In the genomic region with DNA sequence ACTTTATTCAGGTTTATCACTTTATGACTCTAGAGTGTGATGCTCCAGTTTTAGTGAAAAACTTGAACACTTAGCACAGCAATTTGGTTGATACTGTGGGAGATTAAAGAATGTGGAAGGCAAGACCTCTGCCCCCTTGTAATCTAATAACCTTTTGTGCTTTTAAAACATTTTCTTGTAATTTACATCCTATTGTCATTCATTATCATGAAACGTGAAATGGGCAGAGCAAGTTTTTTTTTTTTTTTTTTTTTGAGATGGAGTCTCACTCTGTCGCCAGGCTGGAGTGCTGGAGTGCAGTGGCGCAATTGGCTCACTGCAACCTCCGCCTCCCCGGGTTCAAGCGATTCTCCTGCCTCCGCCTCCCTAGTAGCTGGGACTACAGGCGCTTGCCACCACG, we compare ENCODE assay signal across 11 cellular contexts. TPM values are rescaled to one million over a fixed set of nuclear protein-coding genes. Genes with fewer than 3 reads are reported as not detected.
DNase-seq lines count a peak whose midpoint lies in the region; ATAC-seq and TF ChIP-seq lines count a peak whose summit lies in the region.
"Had no signal": no experiment of that assay in that cellular context is flagged by ENCODE, and none has a peak within 500 bp of the region (broad histone marks: within the 10 kb centered on the region; RNA-seq: fewer than 3 reads in every experiment).

No MANE protein-coding gene starts in this region.

- H3K27ac Mint-ChIP-seq in activated naive CD8-positive, alpha-beta T cell treated with anti-CD3 and anti-CD28 coated beads, Interleukin-2, amount 10 ng/mL, durations not matched to agents 7 days and 5 days, result peak overlapping the region; percentile 100

- H3K27ac ChIP-seq in heart right ventricle (peak overlapping the region in 1 of 10 donors; percentile 93), lower lobe of right lung (no peak overlapping the region), upper lobe of left lung (no peak overlapping the region)

- H3K9me3 ChIP-seq in heart right ventricle (no peaks in the 10 kb centered on the region), lower lobe of right lung (no peaks in the 10 kb centered on the region), upper lobe of left lung (no peaks in the 10 kb centered on the region)

- H3K36me3 Mint-ChIP-seq in activated naive CD8-positive, alpha-beta T cell treated with anti-CD3 and anti-CD28 coated beads, Interleukin-2, amount 10 ng/mL, durations not matched to agents 7 days and 5 days, result peaks cover 16% of the 10 kb centered on the region

- H3K4me1 Mint-ChIP-seq in activated naive CD8-positive, alpha-beta T cell treated with anti-CD3 and anti-CD28 coated beads, Interleukin-2, amount 10 ng/mL, durations not matched to agents 7 days and 5 days, result peaks cover 29% of the 10 kb centered on the region

- H3K4me1 ChIP-seq in heart right ventricle (peaks cover 0 to 51% (median 32%) of the 10 kb centered on the region in 9 donors), lower lobe of right lung (peaks cover 41% of the 10 kb centered on the region), upper lobe of left lung (peaks cover 27 to 45% (median 36%) of the 10 kb centered on the region in 4 donors)

- H3K27me3 ChIP-seq in heart right ventricle (no peaks in the 10 kb centered on the region), lower lobe of right lung (ENCODE audit: low read depth) (no peaks in the 10 kb centered on the region), upper lobe of left lung (no peaks in the 10 kb centered on the region)

- no peaks in the 10 kb centered on the region for H3K27me3 Mint-ChIP-seq in activated naive CD8-positive, alpha-beta T cell treated with anti-CD3 and anti-CD28 coated beads, Interleukin-2, amount 10 ng/mL, durations not matched to agents 7 days and 5 days

- no peak for TF ChIP-seq EP300 in upper lobe of left lung (IDR thresholded peaks at IDR 0.05)

- no peaks in the 10 kb centered on the region for H3K9me3 Mint-ChIP-seq in activated naive CD8-positive, alpha-beta T cell treated with anti-CD3 and anti-CD28 coated beads, Interleukin-2, amount 10 ng/mL, durations not matched to agents 7 days and 5 days

- intact Hi-C loops in heart right ventricle (cut with DNase I) (loop anchor here in 6 of 10 donors (5.0 kb wide), 3 partner anchors 46 to 51 kb away; a partner anchor contains a TSS), left cardiac atrium (cut with DNase I) (no loop called here), lower lobe of right lung (cut with DNase I) (no loop called here)

- DNase-seq in heart right ventricle (no peak), left cardiac atrium (no peak), lower lobe of right lung (no peak), upper lobe of left lung (no peak), mucosa of gallbladder (ENCODE audit: low spot score) (no peak)
- DNase-seq in activated naive CD8-positive, alpha-beta T cell treated with anti-CD3 and anti-CD28 coated beads, Interleukin-2, amount 10 ng/mL, durations not matched to agents 7 days and 5 days, result no peak
- DNase-seq in effector CD8-positive, alpha-beta T cell (lab: John Stamatoyannopoulos, UW), result no peak
- no peak for DNase-seq in activated CD4-positive, alpha-beta T cell treated with anti-CD3 and anti-CD28 coated beads, Interleukin-2, amount 50 U/mL, for 4 hours
- DNase-seq: DMS79 had no signal

- whole genome bisulfite sequencing in heart right ventricle, 2 donors, result 80 to 86% methylated on average over 9 of the region's 9 CpGs
- 84 to 86% methylated on average over 9 of the region's 9 CpGs for WGBS in upper lobe of left lung, 2 donors

- H3K36me3 ChIP-seq in heart right ventricle (peaks cover 0 to 16% (median 0%) of the 10 kb centered on the region in 9 donors), lower lobe of right lung (peaks cover 12% of the 10 kb centered on the region), upper lobe of left lung (peaks cover 0 to 7% (median 0%) of the 10 kb centered on the region in 4 donors)

- TF ChIP-seq POLR2A in upper lobe of left lung (IDR thresholded peaks at IDR 0.05), result no peak

- no peak for ATAC-seq in heart right ventricle
- no peak for ATAC-seq in left cardiac atrium
- no peak for ATAC-seq in activated naive CD8-positive, alpha-beta T cell treated with anti-CD3 and anti-CD28 coated beads, Interleukin-2, amount 10 ng/mL, durations not matched to agents 7 days and 5 days (ENCODE audit: low read depth)
- ATAC-seq in lower lobe of right lung, result no peak
- ATAC-seq in upper lobe of left lung (ENCODE audit: low FRiP score in 2 of 2), result no peak

- TF ChIP-seq CTCF in heart right ventricle (IDR thresholded peaks at IDR 0.05) (no peak), lower lobe of right lung (IDR thresholded peaks at IDR 0.05) (no peak), upper lobe of left lung (IDR thresholded peaks at IDR 0.05) (no peak)

- H3K4me3 ChIP-seq in heart right ventricle, result peak overlapping the region in 7 of 10 donors; percentile 69 to 96 (median 85)
- peak overlapping the region; percentile 83 for H3K4me3 ChIP-seq in lower lobe of right lung
- peak overlapping the region in 3 of 4 donors; percentile 71 to 89 (median 88) for H3K4me3 ChIP-seq in upper lobe of left lung

- POLR2A ChIA-PET in activated naive CD8-positive, alpha-beta T cell treated with anti-CD3 and anti-CD28 coated beads, Interleukin-2, amount 10 ng/mL, durations not matched to agents 7 days and 5 days (lab: Charles Lee), result interaction anchor here (0.6 to 1.4 kb wide), 2 partner anchors 26 to 1601 kb away, joined by 5 read pairs; no protein-coding TSS in a partner anchor

- H3K4me3 Mint-ChIP-seq in activated naive CD8-positive, alpha-beta T cell treated with anti-CD3 and anti-CD28 coated beads, Interleukin-2, amount 10 ng/mL, durations not matched to agents 7 days and 5 days, result peak overlapping the region; percentile 100

RNA-seq across cellular contexts. Expression of a gene that starts 1.8 kb away (rescaled TPM):
- total RNA-seq in heart right ventricle (100 to 1,000 TPM; 126 to 173 (median 139) TPM), left cardiac atrium (100 to 1,000 TPM; 108 to 123 TPM), lower lobe of right lung (84.1 TPM), upper lobe of left lung (100 to 1,000 TPM in 1 of 6 donors, 10 to 100 TPM in 5; 36.7 to 103 (median 67.8) TPM), mucosa of gallbladder (73.3 TPM)
- 100 to 1,000 TPM in 1 of 2 donors, 10 to 100 TPM in 1; 43.8 to 103 TPM for polyA plus RNA-seq in heart right ventricle
- 100 to 1,000 TPM; 108 to 118 TPM for total RNA-seq in activated naive CD8-positive, alpha-beta T cell treated with anti-CD3 and anti-CD28 coated beads, Interleukin-2, amount 10 ng/mL, durations not matched to agents 7 days and 5 days

RNA-seq across cellular contexts. Expression of a gene that starts 39.6 kb away (rescaled TPM):
- total RNA-seq in heart right ventricle (under 1 TPM in 1 of 10 donors, not detected in 9; 0.19 TPM), left cardiac atrium (not detected), lower lobe of right lung (1.4 TPM), upper lobe of left lung (10 to 100 TPM in 1 of 6 donors, 1 to 10 TPM in 4, not detected in 1; 1.1 to 20.1 (median 1.8) TPM), mucosa of gallbladder (17.0 TPM)
- not detected for polyA plus RNA-seq in heart right ventricle
- 1 to 10 TPM; 1.3 to 1.8 TPM for total RNA-seq in activated naive CD8-positive, alpha-beta T cell treated with anti-CD3 and anti-CD28 coated beads, Interleukin-2, amount 10 ng/mL, durations not matched to agents 7 days and 5 days
- total RNA-seq: H4, LHCN-M2 had no signal

RNA-seq across cellular contexts. Expression of a gene that starts 46.2 kb away (rescaled TPM):
- 1 to 10 TPM in 3 of 10 donors, under 1 TPM in 7; 0.28 to 6.6 (median 0.65) TPM for total RNA-seq in heart right ventricle
- polyA plus RNA-seq in heart right ventricle, result 1 to 10 TPM in 1 of 2 donors, under 1 TPM in 1; 0.67 to 1.5 TPM
- total RNA-seq in left cardiac atrium, result 1 to 10 TPM in 1 of 2 donors, under 1 TPM in 1; 0.55 to 1.2 TPM
- total RNA-seq in activated naive CD8-positive, alpha-beta T cell treated with anti-CD3 and anti-CD28 coated beads, Interleukin-2, amount 10 ng/mL, durations not matched to agents 7 days and 5 days, result 10 to 100 TPM; 21.8 to 22.6 TPM
- total RNA-seq in lower lobe of right lung, result 7.8 TPM
- total RNA-seq in upper lobe of left lung, result 10 to 100 TPM in 4 of 6 donors, 1 to 10 TPM in 2; 1.5 to 30.7 (median 15.5) TPM
- total RNA-seq in mucosa of gallbladder, result 1.1 TPM
- total RNA-seq: H4, LHCN-M2 had no signal

RNA-seq across cellular contexts. Expression of a gene that starts 49.9 kb away (rescaled TPM):
- 100 to 1,000 TPM; 122 to 209 (median 176) TPM for total RNA-seq in heart right ventricle
- polyA plus RNA-seq in heart right ventricle, result 100 to 1,000 TPM in 1 of 2 donors, 10 to 100 TPM in 1; 86.8 to 134 TPM
- total RNA-seq in left cardiac atrium, result 100 to 1,000 TPM; 104 to 162 TPM
- total RNA-seq in activated naive CD8-positive, alpha-beta T cell treated with anti-CD3 and anti-CD28 coated beads, Interleukin-2, amount 10 ng/mL, durations not matched to agents 7 days and 5 days, result 100 to 1,000 TPM; 174 to 183 TPM
- total RNA-seq in lower lobe of right lung, result 176 TPM
- total RNA-seq in upper lobe of left lung, result 100 to 1,000 TPM; 125 to 264 (median 158) TPM
- total RNA-seq in mucosa of gallbladder, result 161 TPM

RNA-seq across cellular contexts. Expression of a gene that starts 51.4 kb away (rescaled TPM):
- total RNA-seq in heart right ventricle (10 to 100 TPM; 26.3 to 64.8 (median 37.3) TPM), left cardiac atrium (10 to 100 TPM; 21.7 to 27.9 TPM), lower lobe of right lung (0.86 TPM), upper lobe of left lung (1 to 10 TPM in 2 of 6 donors, under 1 TPM in 4; 0.33 to 2.1 (median 0.95) TPM), mucosa of gallbladder (3.0 TPM)
- 10 to 100 TPM; 12.2 to 28.5 TPM for polyA plus RNA-seq in heart right ventricle
- 1 to 10 TPM; 4.1 to 4.3 TPM for total RNA-seq in activated naive CD8-positive, alpha-beta T cell treated with anti-CD3 and anti-CD28 coated beads, Interleukin-2, amount 10 ng/mL, durations not matched to agents 7 days and 5 days
- total RNA-seq: H4 had no signal

Comparison
In these comparisons a context has a peak if more than half of its experiments do, and no peak if none do; other contexts are left out.
1. intact Hi-C loops: an anchor here in heart right ventricle (5.0 kb wide); none called in left cardiac atrium and lower lobe of right lung.